In genomic region chr16:85151603-85152413, GRCh38 we compare ENCODE assay signal across 8 cellular contexts. TPM values are rescaled to one million over a fixed set of nuclear protein-coding genes. Genes with fewer than 3 reads are reported as not detected.
DNase-seq lines count a peak whose midpoint lies in the region.

No MANE protein-coding gene starts in this region.

- DNase-seq in AG08395 (ENCODE audit: low spot score) (peak; percentile 92), HS-27A (ENCODE audit: low read depth) (peak; percentile 43), cerebellum (ENCODE audit: low spot score) (peak; percentile 66), lung microvascular endothelial cell (ENCODE audit: low read depth in 2 of 2) (peak; percentile 46 to 48), SKM-1 treated with dmso at 0.1 percent for 144 hours (lab: John Stamatoyannopoulos, UW; ENCODE audit: unreplicated experiment) (no peak), AML-193 (lab: John Stamatoyannopoulos, UW) (no peak), SW480 (ENCODE audit: low spot score) (no peak)
- DNase-seq in activated naive CD4-positive, alpha-beta T cell treated with Interleukin-2 at 50 U/mL for 16 hours = no peak

RNA-seq across cellular contexts. Expression of gene CIBAR2, which starts 39.5 kb away (rescaled TPM):
- total RNA-seq in cerebellum = not detected
- total RNA-seq in lung microvascular endothelial cell = not detected in 2 replicates

Comparison
In these comparisons a context has a peak if more than half of its experiments do, and no peak if none do; other contexts are left out.
1. DNase-seq: peak in AG08395 (single experiment), HS-27A (single experiment), cerebellum (single experiment) and lung microvascular endothelial cell (2 of 2); none in SKM-1 treated with dmso at 0.1 percent for 144 hours (single experiment), AML-193 (0 of 2), SW480 (single experiment) and activated naive CD4-positive, alpha-beta T cell treated with Interleukin-2 at 50 U/mL for 16 hours (single experiment).